17 cellular contexts compared by ENCODE assay signal in the genomic region with DNA sequence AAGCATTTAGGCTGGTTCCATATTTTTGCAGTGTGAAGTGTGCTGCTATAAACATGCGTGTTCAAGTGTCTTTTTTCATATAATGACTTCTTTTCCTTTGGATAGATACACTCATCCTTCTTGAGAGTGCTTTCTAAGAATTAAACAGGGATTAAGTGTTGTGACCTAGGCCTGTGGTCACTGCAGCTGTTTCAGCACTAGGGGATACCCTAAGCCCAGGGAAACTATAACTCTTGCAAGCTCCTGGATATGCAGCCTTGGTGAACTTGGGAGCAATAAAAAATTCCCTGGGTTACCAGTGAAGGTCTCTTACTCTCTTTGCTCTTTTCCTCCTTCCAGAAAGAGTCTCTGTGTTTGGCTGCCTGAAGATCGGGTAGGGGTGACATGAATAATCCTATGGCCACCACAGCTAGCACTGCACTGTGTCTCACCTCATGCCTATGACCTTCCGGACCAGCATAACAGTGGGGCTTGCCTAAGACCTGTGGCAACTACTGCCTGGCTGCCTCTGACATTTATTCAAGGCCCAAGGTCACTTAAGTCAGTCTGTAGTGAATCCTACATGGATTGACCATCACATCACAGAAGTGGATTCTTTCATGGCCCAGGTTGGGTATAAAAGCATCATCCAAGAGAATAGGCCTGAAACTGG.
DNase-seq lines count a peak whose midpoint lies in the region; ATAC-seq lines count a peak whose summit lies in the region.
"Had no signal": no experiment of that assay in that cellular context is flagged by ENCODE, and none has a peak within 500 bp of the region (broad histone marks: within the 10 kb centered on the region; RNA-seq: fewer than 3 reads in every experiment).

No MANE protein-coding gene starts in this region.

- no peaks in the 10 kb centered on the region for H3K27me3 Mint-ChIP-seq in activated T-helper 17 cell treated with anti-CD3 and anti-CD28 coated beads, Interleukin-2, amount 50 U/mL, for 72 hours

- no peak overlapping the region for H3K27ac Mint-ChIP-seq in activated T-helper 17 cell treated with anti-CD3 and anti-CD28 coated beads, Interleukin-2, amount 50 U/mL, for 72 hours

- peaks cover 15% of the 10 kb centered on the region for H3K9me3 Mint-ChIP-seq in activated T-helper 17 cell treated with anti-CD3 and anti-CD28 coated beads, Interleukin-2, amount 50 U/mL, for 72 hours

- intact Hi-C loops in posterior cingulate gyrus (cut with DNase I) = no loop called here

- H3K4me3 Mint-ChIP-seq in activated T-helper 17 cell treated with anti-CD3 and anti-CD28 coated beads, Interleukin-2, amount 50 U/mL, for 72 hours = no peak overlapping the region

- no peaks in the 10 kb centered on the region for H3K4me1 Mint-ChIP-seq in activated T-helper 17 cell treated with anti-CD3 and anti-CD28 coated beads, Interleukin-2, amount 50 U/mL, for 72 hours

- no peaks in the 10 kb centered on the region for H3K36me3 Mint-ChIP-seq in activated T-helper 17 cell treated with anti-CD3 and anti-CD28 coated beads, Interleukin-2, amount 50 U/mL, for 72 hours (ENCODE audit: low read depth)

- DNase-seq in HT1080 (ENCODE audit: low read depth) = peak; percentile 2
- peak; percentile 70 for DNase-seq in NCI-H82 (lab: John Stamatoyannopoulos, UW)
- peak; percentile 0 for DNase-seq in dermis blood vessel endothelial cell
- peak; percentile 7 for DNase-seq in pons (ENCODE audit: low spot score)
- no peak for DNase-seq in posterior cingulate gyrus
- DNase-seq: activated CD4-positive, alpha-beta T cell treated with anti-CD3 and anti-CD28 coated beads, Interleukin-2, amount 50 U/mL, for 48 hours; activated T-cell treated with anti-CD3 and anti-CD28 coated beads, Interleukin-2, amount 50 U/mL, for 48 hours; cerebellar nuclear complex; DND-41; foreskin keratinocyte; GM23248; NCI-H2029; NK-92 treated with Interleukin-12 subunit alpha and Interleukin-12 subunit beta, amount 100 ng/mL, for 24 hours; SIG-M5; sigmoid colon had no signal

- ATAC-seq in GM21825 (IDR thresholded peaks at IDR 0.05; ENCODE audit: unreplicated experiment) = no peak
- no peak for ATAC-seq in activated T-helper 17 cell treated with anti-CD3 and anti-CD28 coated beads, Interleukin-2, amount 50 U/mL, for 72 hours (replicated peaks)
- ATAC-seq: foreskin keratinocyte had no signal

Comparison
In these comparisons a context has a peak if more than half of its experiments do, and no peak if none do; other contexts are left out.
1. DNase-seq: peak in HT1080 (single experiment), NCI-H82 (single experiment), dermis blood vessel endothelial cell (single experiment) and pons (single experiment); none in posterior cingulate gyrus (0 of 10).